Comparison of ENCODE assay signal across 8 cellular contexts in the genomic region with DNA sequence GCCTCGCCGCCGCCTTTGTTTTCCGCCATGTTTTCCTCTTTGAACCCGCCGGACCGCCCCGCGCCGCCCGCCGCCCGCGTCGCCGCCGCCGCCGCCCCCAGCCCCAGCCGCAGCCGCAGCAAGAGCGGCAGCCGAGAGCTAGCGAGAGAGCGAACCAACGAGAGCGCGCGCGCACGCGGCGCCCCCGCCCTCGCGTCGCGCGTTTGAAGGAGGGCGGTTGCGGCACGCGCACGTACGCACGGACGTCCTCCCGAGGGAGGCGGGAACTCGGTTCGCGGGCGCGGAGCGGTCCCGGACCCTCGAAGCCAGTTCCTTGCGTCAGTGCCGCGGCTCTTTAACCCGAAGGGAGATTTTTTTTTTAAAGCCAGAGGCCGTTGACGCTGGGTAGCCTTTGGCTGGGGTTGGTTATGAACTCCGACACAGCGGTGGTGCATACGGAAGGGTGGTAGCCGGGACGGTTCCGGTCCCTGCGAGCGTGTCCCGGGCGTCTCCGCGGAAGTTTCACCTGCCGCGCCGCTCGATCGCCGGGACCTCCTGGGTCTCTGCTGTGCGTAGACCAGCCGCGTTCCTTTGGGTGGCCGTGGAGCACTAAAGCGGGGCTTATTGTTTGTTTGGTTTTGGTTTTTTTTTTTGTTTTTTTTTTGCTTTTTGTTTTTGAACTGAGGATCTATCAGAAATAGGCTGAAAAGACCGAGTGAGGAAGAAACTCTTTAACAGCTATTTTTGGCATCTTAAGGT. TPM values are rescaled to one million over a fixed set of nuclear protein-coding genes. Genes with fewer than 3 reads are reported as not detected.
DNase-seq lines count a peak whose midpoint lies in the region; ATAC-seq lines count a peak whose summit lies in the region.

Gene TRIM33, minus strand, starts transcription at position 156 of the 738 bp plus-strand sequence. Its CDS starts 127 bp downstream, at position 29.

- peaks cover 44% of the 10 kb centered on the region for H3K4me1 ChIP-seq in BLaER1

- H3K4me3 Mint-ChIP-seq in activated CD4-positive, alpha-beta T cell treated with anti-CD3 and anti-CD28 coated beads, Interleukin-2, amount 10 ng/mL, durations not matched to agents 7 days and 5 days = peak within 1 kb of the TSS; percentile 97

- H3K36me3 Mint-ChIP-seq in activated CD4-positive, alpha-beta T cell treated with anti-CD3 and anti-CD28 coated beads, Interleukin-2, amount 10 ng/mL, durations not matched to agents 7 days and 5 days (ENCODE audit: low read depth) = peaks cover 28% of the 10 kb centered on the region

- DNase-seq in NCI-H524 treated with DMSO at 0.1 percent for 48 hours (lab: John Stamatoyannopoulos, UW) (peak; percentile 36), cortex of kidney (lab: John Stamatoyannopoulos, UW) (peak; percentile 31), left kidney (ENCODE audit: low read depth, low spot score) (peak; percentile 98)
- peak; percentile 90 for DNase-seq in activated CD4-positive, alpha-beta T cell treated with anti-CD3 and anti-CD28 coated beads, Interleukin-2, amount 10 ng/mL, durations not matched to agents 7 days and 5 days
- peak; percentile 90 for DNase-seq in stimulated activated CD4-positive, alpha-beta T cell treated with anti-CD3 and anti-CD28 coated beads, Interleukin-1b, Interleukin-23, amount 100 ng/mL, for 48 hours

- no peaks in the 10 kb centered on the region for H3K27me3 Mint-ChIP-seq in activated CD4-positive, alpha-beta T cell treated with anti-CD3 and anti-CD28 coated beads, Interleukin-2, amount 10 ng/mL, durations not matched to agents 7 days and 5 days

- peak; percentile 84 for ATAC-seq in GM19324 (IDR thresholded peaks at IDR 0.05; ENCODE audit: low FRiP score, unreplicated experiment)
- peak; percentile 65 for ATAC-seq in HG03460 (IDR thresholded peaks at IDR 0.05; ENCODE audit: unreplicated experiment)

- POLR2A ChIA-PET in activated CD4-positive, alpha-beta T cell treated with anti-CD3 and anti-CD28 coated beads, Interleukin-2, amount 10 ng/mL, durations not matched to agents 7 days and 5 days (lab: Charles Lee) = interaction anchor here (0.7 kb wide), 1 partner anchor 12 kb away, joined by 7 read pairs; no protein-coding TSS in a partner anchor

- no peaks in the 10 kb centered on the region for H3K9me3 Mint-ChIP-seq in activated CD4-positive, alpha-beta T cell treated with anti-CD3 and anti-CD28 coated beads, Interleukin-2, amount 10 ng/mL, durations not matched to agents 7 days and 5 days

- peak within 1 kb of the TSS; percentile 99 for H3K27ac Mint-ChIP-seq in activated CD4-positive, alpha-beta T cell treated with anti-CD3 and anti-CD28 coated beads, Interleukin-2, amount 10 ng/mL, durations not matched to agents 7 days and 5 days

- H4K20me1 ChIP-seq in BLaER1 = peaks cover 45% of the 10 kb centered on the region

- peak within 1 kb of the TSS; percentile 98 for H3K9ac ChIP-seq in BLaER1

- peaks cover 45% of the 10 kb centered on the region for H3K4me1 Mint-ChIP-seq in activated CD4-positive, alpha-beta T cell treated with anti-CD3 and anti-CD28 coated beads, Interleukin-2, amount 10 ng/mL, durations not matched to agents 7 days and 5 days

- no peaks in the 10 kb centered on the region for H3K9me3 ChIP-seq in BLaER1

- no peaks in the 10 kb centered on the region for H3K27me3 ChIP-seq in BLaER1

- H3K4me3 ChIP-seq in BLaER1 = peak within 1 kb of the TSS; percentile 99

- H3K4me2 ChIP-seq in BLaER1 = peak within 1 kb of the TSS; percentile 92

- peaks cover 13% of the 10 kb centered on the region; the same call in 1 of the 2 replicates for H3K36me3 ChIP-seq in BLaER1

- peak within 1 kb of the TSS; percentile 97 for H3K27ac ChIP-seq in BLaER1

- CTCF ChIA-PET in activated CD4-positive, alpha-beta T cell treated with anti-CD3 and anti-CD28 coated beads, Interleukin-2, amount 10 ng/mL, durations not matched to agents 7 days and 5 days (lab: Charles Lee) = interaction anchor here (0.6 to 2.3 kb wide), 6 partner anchors 10 to 168 kb away, joined by 3 to 6 read pairs (median 3); no protein-coding TSS in a partner anchor

RNA-seq across cellular contexts. Expression of gene TRIM33, which starts in this region (rescaled TPM):
- 10 to 100 TPM; 42.7 to 48.1 TPM for total RNA-seq in activated CD4-positive, alpha-beta T cell treated with anti-CD3 and anti-CD28 coated beads, Interleukin-2, amount 10 ng/mL, durations not matched to agents 7 days and 5 days

Comparison
In these comparisons a context has a peak if more than half of its experiments do, and no peak if none do; other contexts are left out.
1. Peak in every context shown above with its lines: DNase-seq, ATAC-seq, H3K4me3 ChIP-seq and H3K27ac ChIP-seq.
2. DNase-seq: peak in every context shown above with its lines; median percentile 98 in left kidney; 90 in activated CD4-positive, alpha-beta T cell treated with anti-CD3 and anti-CD28 coated beads, Interleukin-2, amount 10 ng/mL, durations not matched to agents 7 days and 5 days; 90 in stimulated activated CD4-positive, alpha-beta T cell treated with anti-CD3 and anti-CD28 coated beads, Interleukin-1b, Interleukin-23, amount 100 ng/mL, for 48 hours; 36 in NCI-H524 treated with DMSO at 0.1 percent for 48 hours; 31 in cortex of kidney.